ENCODE assay signal across 8 cellular contexts in genomic region chrX:107676559-107677378, GRCh38. TPM values are rescaled to one million over a fixed set of nuclear protein-coding genes. Genes with fewer than 3 reads are reported as not detected.
A peak's percentile ranks its signal among the peaks of the same experiment; 100 is the strongest.
DNase-seq lines count a peak whose midpoint lies in the region; ATAC-seq and TF ChIP-seq lines count a peak whose summit lies in the region.

No MANE protein-coding gene starts in this region.

- H3K9ac ChIP-seq in SK-N-MC (ENCODE audit: insufficient read length) = peak overlapping the region; percentile 65
- peak overlapping the region; percentile 94 for H3K9ac ChIP-seq in adipocyte (ENCODE audit: low read length)

- H3K36me3 ChIP-seq in SK-N-MC (ENCODE audit: insufficient read depth, low read length) (no peaks in the 10 kb centered on the region), adipocyte (ENCODE audit: control insufficient read depth, insufficient read depth, low read length, severe bottlenecking) (no peaks in the 10 kb centered on the region), cardiac muscle cell (no peaks in the 10 kb centered on the region)

- H3K27ac Mint-ChIP-seq in progenitor cell of endocrine pancreas = no peak overlapping the region

- TF ChIP-seq CTCF in cardiac muscle cell (IDR thresholded peaks at IDR 0.05; ENCODE audit: low read depth, low read length) = no peak
- no peak for TF ChIP-seq CTCF in progenitor cell of endocrine pancreas (IDR thresholded peaks at IDR 0.05; ENCODE audit: unreplicated experiment)

- H3K4me3 ChIP-seq in SK-N-MC (peak overlapping the region; percentile 81), adipocyte (ENCODE audit: low read length) (peak overlapping the region; percentile 76), cardiac muscle cell (no peak overlapping the region)

- H3K27ac ChIP-seq in SK-N-MC = peak overlapping the region; percentile 72
- H3K27ac ChIP-seq in cardiac muscle cell = no peak overlapping the region

- H3K9me3 Mint-ChIP-seq in progenitor cell of endocrine pancreas (ENCODE audit: low read depth) = peaks cover 5% of the 10 kb centered on the region

- DNase-seq in Daoy (ENCODE audit: low read depth) (peak; percentile 84), SK-N-MC (ENCODE audit: low read depth, low spot score) (no peak), adipocyte (ENCODE audit: low read depth) (peak; percentile 94), cardiac muscle cell (ENCODE audit: low read depth in 1 of 2, low spot score in 1 of 2) (peak; percentile 48 to 96), progenitor cell of endocrine pancreas (ENCODE audit: low spot score, unreplicated experiment) (no peak)

- no peaks in the 10 kb centered on the region for H3K36me3 Mint-ChIP-seq in progenitor cell of endocrine pancreas (ENCODE audit: insufficient read depth)

- no peaks in the 10 kb centered on the region for H3K4me1 Mint-ChIP-seq in progenitor cell of endocrine pancreas (ENCODE audit: low read depth)

- H3K4me3 Mint-ChIP-seq in progenitor cell of endocrine pancreas (ENCODE audit: low read depth) = peak overlapping the region; percentile 47

- H3K9me3 ChIP-seq in SK-N-MC (ENCODE audit: low read depth, low read length) (no peaks in the 10 kb centered on the region), adipocyte (ENCODE audit: control insufficient read depth, low read length) (no peaks in the 10 kb centered on the region), cardiac muscle cell (ENCODE audit: low read depth) (no peaks in the 10 kb centered on the region)

- peak; percentile 22 for ATAC-seq in HG03565 (IDR thresholded peaks at IDR 0.05; ENCODE audit: unreplicated experiment)
- no peak for ATAC-seq in GM18498 (IDR thresholded peaks at IDR 0.05; ENCODE audit: unreplicated experiment)
- ATAC-seq in GM21381 (IDR thresholded peaks at IDR 0.05; ENCODE audit: unreplicated experiment) = no peak

- H3K27me3 Mint-ChIP-seq in progenitor cell of endocrine pancreas = peaks cover 55% of the 10 kb centered on the region

- H3K27me3 ChIP-seq in adipocyte (replicated peaks; ENCODE audit: control insufficient read depth, insufficient read depth, low read length) (peaks cover 17% of the 10 kb centered on the region), cardiac muscle cell (no peaks in the 10 kb centered on the region)

- H3K4me1 ChIP-seq in adipocyte (ENCODE audit: control insufficient read depth, insufficient read depth, low read length) (peaks cover 50% of the 10 kb centered on the region), cardiac muscle cell (ENCODE audit: low read depth) (peaks cover 24% of the 10 kb centered on the region)

RNA-seq across cellular contexts. Expression of gene PRPS1, which starts 48.5 kb away (rescaled TPM):
- total RNA-seq in Daoy (2014; rRNA removed; shearing (Covaris generic)) = 79.3 and 83.1 TPM in 2 replicates
- total RNA-seq in cardiac muscle cell = 75.4 and 82.6 TPM in 2 replicates
- polyA plus RNA-seq in cardiac muscle cell = 78.7 and 79.1 TPM in 2 replicates
- total RNA-seq in progenitor cell of endocrine pancreas = 35.6 and 36.3 TPM in 2 replicates

Comparison
In these comparisons a context has a peak if more than half of its experiments do, and no peak if none do; other contexts are left out.
1. DNase-seq: peak in Daoy (single experiment), adipocyte (single experiment) and cardiac muscle cell (2 of 2); none in SK-N-MC (single experiment) and progenitor cell of endocrine pancreas (single experiment).